In genomic region chr6:156775717-156776116, GRCh38 we compare ENCODE assay signal across 9 cellular contexts. TPM values are rescaled to one million over a fixed set of nuclear protein-coding genes. Genes with fewer than 3 reads are reported as not detected.
DNase-seq lines count a peak whose midpoint lies in the region; ATAC-seq, FAIRE-seq and TF ChIP-seq lines count a peak whose summit lies in the region.
"Had no signal": no experiment of that assay in that cellular context is flagged by ENCODE, and none has a peak within 500 bp of the region (broad histone marks: within the 10 kb centered on the region; RNA-seq: fewer than 3 reads in every experiment).

No MANE protein-coding gene starts in this region.

- peak overlapping the region in 7 of 8 donors; percentile 29 to 98 (median 83) for H3K27ac Mint-ChIP-seq in CD8-positive, alpha-beta memory T cell
- no peak overlapping the region for H3K27ac Mint-ChIP-seq in activated CD4-positive, alpha-beta memory T cell treated with anti-CD3 and anti-CD28 coated beads for 36 hours

- TF ChIP-seq EP300 in esophagus muscularis mucosa (IDR thresholded peaks at IDR 0.05): no peak

- POLR2A ChIA-PET in CD8-positive, alpha-beta memory T cell (lab: Charles Lee): interaction anchor here (5.5 kb wide), 1 partner anchor 89 kb away, joined by 66 read pairs; no protein-coding TSS in a partner anchor
- POLR2A ChIA-PET in activated CD4-positive, alpha-beta memory T cell treated with anti-CD3 and anti-CD28 coated beads for 36 hours (lab: Charles Lee): interaction anchor here (1.5 to 3.7 kb wide), 2 partner anchors 89 to 245 kb away, joined by 4 to 24 read pairs; no protein-coding TSS in a partner anchor

- H3K9ac ChIP-seq in rectal smooth muscle tissue (ENCODE audit: low read length): no peak overlapping the region

- H3K9me3 Mint-ChIP-seq in CD8-positive, alpha-beta memory T cell: no peaks in the 10 kb centered on the region
- H3K9me3 Mint-ChIP-seq in activated CD4-positive, alpha-beta memory T cell treated with anti-CD3 and anti-CD28 coated beads for 36 hours: no peaks in the 10 kb centered on the region

- no peaks in the 10 kb centered on the region for H3K27me3 Mint-ChIP-seq in CD8-positive, alpha-beta memory T cell
- no peaks in the 10 kb centered on the region for H3K27me3 Mint-ChIP-seq in activated CD4-positive, alpha-beta memory T cell treated with anti-CD3 and anti-CD28 coated beads for 36 hours

- DNase-seq in CD8-positive, alpha-beta memory T cell: no peak
- peak; percentile 20 for DNase-seq in NCI-H1694 (lab: John Stamatoyannopoulos, UW)
- no peak for DNase-seq in esophagus muscularis mucosa (ENCODE audit: extremely low spot score)
- DNase-seq in activated CD4-positive, alpha-beta memory T cell treated with anti-CD3 and anti-CD28 coated beads for 36 hours: no peak
- DNase-seq in HUDEP-2 (lab: John Stamatoyannopoulos, UW; ENCODE audit: unreplicated experiment in 76 of 76): no peak
- no peak for DNase-seq in GM12892 (ENCODE audit: insufficient read length)
- DNase-seq: stimulated activated CD4-positive, alpha-beta T cell treated with anti-CD3 and anti-CD28 coated beads, Interleukin-12 subunit alpha, Interleukin-12 subunit beta, amount 100 ng/mL, for 4 hours had no signal

- intact Hi-C loops in esophagus muscularis mucosa (cut with DNase I): loop anchor here (2.0 to 5.0 kb wide), 4 partner anchors 55 to 407 kb away; no protein-coding TSS in a partner anchor
- intact Hi-C loops in activated CD4-positive, alpha-beta memory T cell treated with anti-CD3 and anti-CD28 coated beads for 36 hours (cut with micrococcal nuclease): loop anchor here (2.0 to 5.0 kb wide), 3 partner anchors 55 to 1463 kb away; partner anchors contain the start of gene TFB1M

- peak overlapping the region in 2 of 7 donors; percentile 14 to 23 for H3K4me3 Mint-ChIP-seq in CD8-positive, alpha-beta memory T cell
- H3K4me3 Mint-ChIP-seq in activated CD4-positive, alpha-beta memory T cell treated with anti-CD3 and anti-CD28 coated beads for 36 hours: no peak overlapping the region

- H3K36me3 ChIP-seq in CD8-positive, alpha-beta memory T cell (ENCODE audit: insufficient read depth, low read length): no peaks in the 10 kb centered on the region
- H3K36me3 ChIP-seq in esophagus muscularis mucosa: no peaks in the 10 kb centered on the region
- H3K36me3 ChIP-seq in rectal smooth muscle tissue (ENCODE audit: control insufficient read depth, insufficient read depth, low read length): no peaks in the 10 kb centered on the region

- H3K4me3 ChIP-seq in CD8-positive, alpha-beta memory T cell (ENCODE audit: low read length): no peak overlapping the region
- H3K4me3 ChIP-seq in esophagus muscularis mucosa (no peak overlapping the region), rectal smooth muscle tissue (ENCODE audit: low read length) (peak overlapping the region; percentile 15)

- ATAC-seq in GM21717 (IDR thresholded peaks at IDR 0.05; ENCODE audit: unreplicated experiment): no peak

- no peak overlapping the region for H3K27ac ChIP-seq in CD8-positive, alpha-beta memory T cell (ENCODE audit: low read depth, low read length)
- H3K27ac ChIP-seq in esophagus muscularis mucosa (replicated peaks in 1 of 4) (peak overlapping the region; percentile 97 to 99 (median 98)), rectal smooth muscle tissue (ENCODE audit: low read depth, low read length) (peak overlapping the region; percentile 73)

- H3K27me3 ChIP-seq in CD8-positive, alpha-beta memory T cell (ENCODE audit: insufficient read depth, low read length, poor library complexity, severe bottlenecking): no peaks in the 10 kb centered on the region
- H3K27me3 ChIP-seq in esophagus muscularis mucosa (no peaks in the 10 kb centered on the region), rectal smooth muscle tissue (ENCODE audit: control insufficient read depth, insufficient read depth, low read length) (no peaks in the 10 kb centered on the region)

- no peak for FAIRE-seq in GM12892 (lab: Jason Lieb, UNC)

- CTCF ChIA-PET in CD8-positive, alpha-beta memory T cell (lab: Charles Lee): no interaction called here
- CTCF ChIA-PET in activated CD4-positive, alpha-beta memory T cell treated with anti-CD3 and anti-CD28 coated beads for 36 hours (lab: Charles Lee): interaction anchor here (0.8 to 1.1 kb wide), 4 partner anchors 16 to 245 kb away, joined by 3 to 4 read pairs (median 4); no protein-coding TSS in a partner anchor

- peaks cover 20 to 34% (median 23%) of the 10 kb centered on the region in 3 donors for H3K4me1 Mint-ChIP-seq in CD8-positive, alpha-beta memory T cell
- peaks cover 18% of the 10 kb centered on the region for H3K4me1 Mint-ChIP-seq in activated CD4-positive, alpha-beta memory T cell treated with anti-CD3 and anti-CD28 coated beads for 36 hours (ENCODE audit: low read depth)

- H3K36me3 Mint-ChIP-seq in CD8-positive, alpha-beta memory T cell: peaks cover 0 to 12% (median 0%) of the 10 kb centered on the region in 3 donors
- H3K36me3 Mint-ChIP-seq in activated CD4-positive, alpha-beta memory T cell treated with anti-CD3 and anti-CD28 coated beads for 36 hours: peaks cover 2% of the 10 kb centered on the region

- no peak for TF ChIP-seq POLR2A in esophagus muscularis mucosa (IDR thresholded peaks at IDR 0.05; ENCODE audit: low read depth)
- TF ChIP-seq POLR2A in GM12892 (IDR thresholded peaks at IDR 0.05; ENCODE audit: low read depth, low read length): no peak

- 42% methylated on average over 5 of the region's 5 CpGs for WGBS in esophagus muscularis mucosa

- H3K4me1 ChIP-seq in CD8-positive, alpha-beta memory T cell (ENCODE audit: insufficient read depth, low read length): peaks cover 11% of the 10 kb centered on the region
- H3K4me1 ChIP-seq in esophagus muscularis mucosa (peaks cover 15 to 40% (median 30%) of the 10 kb centered on the region in 4 donors), rectal smooth muscle tissue (ENCODE audit: control insufficient read depth, insufficient read depth, low read length) (peaks cover 11% of the 10 kb centered on the region)

- no peaks in the 10 kb centered on the region for H3K9me3 ChIP-seq in CD8-positive, alpha-beta memory T cell (ENCODE audit: low read length)
- no peaks in the 10 kb centered on the region for H3K9me3 ChIP-seq in esophagus muscularis mucosa

- TF ChIP-seq CTCF in esophagus muscularis mucosa (IDR thresholded peaks at IDR 0.05): no peak

RNA-seq across cellular contexts. Expression of gene ARID1B, which starts 1.5 kb away (rescaled TPM):
- 10 to 100 TPM; 53.0 to 57.9 TPM for total RNA-seq in CD8-positive, alpha-beta memory T cell
- polyA plus RNA-seq in CD8-positive, alpha-beta memory T cell: 19.1 TPM
- 10 to 100 TPM; 55.0 to 87.2 (median 72.7) TPM for total RNA-seq in esophagus muscularis mucosa
- total RNA-seq in activated CD4-positive, alpha-beta memory T cell treated with anti-CD3 and anti-CD28 coated beads for 36 hours: 10 to 100 TPM; 39.0 to 41.5 TPM
- polyA plus RNA-seq in GM12892 (2012; ENCODE audit: missing spikeins): 42.4 TPM
